Comparison of ENCODE assay signal across 15 cellular contexts in the genomic region with DNA sequence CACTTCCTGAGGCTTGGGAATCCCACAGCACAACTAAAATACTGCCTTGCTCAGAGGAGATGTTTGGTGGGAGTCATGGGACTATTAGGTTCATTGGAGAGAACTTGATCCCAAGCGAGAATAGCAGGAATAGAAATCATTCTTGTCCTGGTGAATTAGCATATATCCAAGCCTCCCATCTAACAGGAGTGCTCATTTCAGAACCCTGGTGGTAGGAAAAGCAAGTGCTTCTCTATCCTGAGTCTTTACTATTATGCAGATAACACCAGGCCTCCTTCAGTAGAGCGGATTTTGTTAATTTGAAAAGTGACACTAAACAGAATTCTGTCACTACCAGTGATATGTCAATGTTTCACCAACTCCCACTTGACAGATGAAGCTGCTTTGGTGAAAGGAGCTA.
"Had no signal": no experiment of that assay in that cellular context is flagged by ENCODE, and none has a peak within 500 bp of the region (broad histone marks: within the 10 kb centered on the region; RNA-seq: fewer than 3 reads in every experiment).

No MANE protein-coding gene starts in this region.

- H3K4me1 ChIP-seq: lower lobe of right lung, transverse colon had no signal

- H3K9me3 ChIP-seq: lower lobe of right lung, ovary, transverse colon had no signal

- H3K27ac ChIP-seq: lower lobe of right lung, ovary, transverse colon had no signal

- H3K27me3 ChIP-seq: ovary, transverse colon had no signal

- DNase-seq: activated CD4-positive, alpha-beta memory T cell treated with anti-CD3 and anti-CD28 coated beads for 36 hours; activated CD8-positive, alpha-beta memory T cell treated with anti-CD3 and anti-CD28 coated beads, Interleukin-2, amount 10 ng/mL, durations not matched to agents 7 days and 5 days; activated naive CD4-positive, alpha-beta T cell treated with anti-CD3 and anti-CD28 coated beads, Interleukin-2, amount 10 ng/mL, durations not matched to agents 7 days and 5 days; activated T-cell treated with anti-CD3 and anti-CD28 coated beads, Interleukin-2, amount 50 U/mL, for 1 hour; effector CD8-positive, alpha-beta T cell; foreskin fibroblast; immature natural killer cell; lower lobe of right lung; ovary; stimulated activated CD4-positive, alpha-beta T cell treated with anti-CD3 and anti-CD28 coated beads, Interleukin-15, amount 100 ng/mL, for 24 hours; stimulated activated CD4-positive, alpha-beta T cell treated with anti-CD3 and anti-CD28 coated beads, Interleukin-4, amount 100 ng/mL, for 24 hours; stimulated activated naive CD4-positive, alpha-beta T cell; T-helper 1 cell; T1000; transverse colon had no signal

- H3K36me3 ChIP-seq: lower lobe of right lung, ovary, transverse colon had no signal

- H3K4me3 ChIP-seq: lower lobe of right lung, ovary, transverse colon had no signal

- ATAC-seq: activated CD8-positive, alpha-beta memory T cell treated with anti-CD3 and anti-CD28 coated beads, Interleukin-2, amount 10 ng/mL, durations not matched to agents 7 days and 5 days had no signal
